Comparison of ENCODE assay signal across 15 cellular contexts in genomic region chr3:42895332-42895868, GRCh38. TPM values are rescaled to one million over a fixed set of nuclear protein-coding genes. Genes with fewer than 3 reads are reported as not detected.
"Had no signal": no experiment of that assay in that cellular context is flagged by ENCODE, and none has a peak within 500 bp of the region (broad histone marks: within the 10 kb centered on the region; RNA-seq: fewer than 3 reads in every experiment).

No MANE protein-coding gene starts in this region.

- H3K4me3 ChIP-seq: esophagus muscularis mucosa, prostate gland, right lobe of liver, suprapubic skin, upper lobe of right lung had no signal

- H3K27ac Mint-ChIP-seq: activated T-helper 1 cell treated with anti-CD3 and anti-CD28 coated beads, Interleukin-12 subunit alpha, Interleukin-12 subunit beta, Interleukin-2, Interleukin-4 antibody, amounts not matched to agents 30 ng/mL and 10 ng/mL and 1 ng/mL, durations not matched to agents 14 hours and 24 hours and 36 hours; immature natural killer cell; nephron; stimulated activated memory B cell treated with anti-CD40 and anti-IgM and Interleukin-4, amounts not matched to agents 10 μg/mL and 1 μg/mL and 100 μg/mL, for 72 hours had no signal

- H3K36me3 Mint-ChIP-seq: immature natural killer cell; stimulated activated memory B cell treated with anti-CD40 and anti-IgM and Interleukin-4, amounts not matched to agents 10 μg/mL and 1 μg/mL and 100 μg/mL, for 72 hours had no signal

- H3K27me3 ChIP-seq: esophagus muscularis mucosa, right lobe of liver, suprapubic skin, upper lobe of right lung had no signal

- H3K9me3 Mint-ChIP-seq: activated T-helper 1 cell treated with anti-CD3 and anti-CD28 coated beads, Interleukin-12 subunit alpha, Interleukin-12 subunit beta, Interleukin-2, Interleukin-4 antibody, amounts not matched to agents 30 ng/mL and 10 ng/mL and 1 ng/mL, durations not matched to agents 14 hours and 24 hours and 36 hours; immature natural killer cell; nephron; stimulated activated memory B cell treated with anti-CD40 and anti-IgM and Interleukin-4, amounts not matched to agents 10 μg/mL and 1 μg/mL and 100 μg/mL, for 72 hours had no signal

- ATAC-seq: stimulated activated memory B cell treated with anti-CD40 and anti-IgM and Interleukin-4, amounts not matched to agents 10 μg/mL and 1 μg/mL and 100 μg/mL, for 72 hours; upper lobe of right lung had no signal

- DNase-seq: activated naive CD4-positive, alpha-beta T cell; aorta; immature natural killer cell; left colon; right lobe of liver; upper lobe of right lung had no signal

- H3K4me1 ChIP-seq: esophagus muscularis mucosa, prostate gland, right lobe of liver, upper lobe of right lung had no signal

- H3K4me3 Mint-ChIP-seq: activated T-helper 1 cell treated with anti-CD3 and anti-CD28 coated beads, Interleukin-12 subunit alpha, Interleukin-12 subunit beta, Interleukin-2, Interleukin-4 antibody, amounts not matched to agents 30 ng/mL and 10 ng/mL and 1 ng/mL, durations not matched to agents 14 hours and 24 hours and 36 hours; immature natural killer cell; nephron; stimulated activated memory B cell treated with anti-CD40 and anti-IgM and Interleukin-4, amounts not matched to agents 10 μg/mL and 1 μg/mL and 100 μg/mL, for 72 hours had no signal

- H3K4me1 Mint-ChIP-seq: stimulated activated memory B cell treated with anti-CD40 and anti-IgM and Interleukin-4, amounts not matched to agents 10 μg/mL and 1 μg/mL and 100 μg/mL, for 72 hours had no signal

- H3K36me3 ChIP-seq: esophagus muscularis mucosa, prostate gland, right lobe of liver, suprapubic skin, upper lobe of right lung had no signal

- H3K27ac ChIP-seq: esophagus muscularis mucosa, prostate gland, right lobe of liver, suprapubic skin, upper lobe of right lung, VCaP had no signal

RNA-seq across cellular contexts. Expression of gene CYP8B1, which starts 19.7 kb away (rescaled TPM):
- total RNA-seq: activated T-helper 1 cell treated with anti-CD3 and anti-CD28 coated beads, Interleukin-12 subunit alpha, Interleukin-12 subunit beta, Interleukin-2, Interleukin-4 antibody, amounts not matched to agents 30 ng/mL and 10 ng/mL and 1 ng/mL, durations not matched to agents 14 hours and 24 hours and 36 hours; aorta; esophagus muscularis mucosa; fibroblast of villous mesenchyme; left colon; lung microvascular endothelial cell; prostate gland; suprapubic skin; upper lobe of right lung had no signal
- polyA plus RNA-seq: immature natural killer cell had no signal
